ENCODE assay signal across 27 cellular contexts in the genomic region with DNA sequence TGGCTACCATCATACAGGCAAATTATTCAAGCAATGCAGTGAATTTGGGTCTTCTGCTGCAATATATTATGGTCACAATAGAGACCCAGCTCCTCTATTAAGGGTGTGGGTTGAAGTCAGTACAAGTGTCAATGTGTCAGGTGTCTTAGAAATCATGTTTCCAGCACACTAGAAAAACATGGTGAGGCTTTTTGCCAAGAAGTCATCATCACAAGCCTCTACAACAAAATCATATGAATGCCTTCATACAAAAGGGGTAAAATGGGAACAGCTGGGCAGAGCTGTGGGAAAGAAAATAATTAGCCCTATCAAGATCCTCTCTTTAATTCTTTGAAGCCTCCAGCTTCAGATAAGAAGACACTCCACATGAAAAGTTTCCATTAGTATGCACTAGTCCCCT. TPM values are rescaled to one million over a fixed set of nuclear protein-coding genes. Genes with fewer than 3 reads are reported as not detected.
"Had no signal": no experiment of that assay in that cellular context is flagged by ENCODE, and none has a peak within 500 bp of the region (broad histone marks: within the 10 kb centered on the region; RNA-seq: fewer than 3 reads in every experiment).

No MANE protein-coding gene starts in this region.

- H3K4me3 Mint-ChIP-seq: activated CD4-positive, alpha-beta memory T cell treated with anti-CD3 and anti-CD28 coated beads, Interleukin-2, amount 10 ng/mL, durations not matched to agents 7 days and 5 days; activated CD4-positive, alpha-beta T cell treated with anti-CD3 and anti-CD28 coated beads, Interleukin-2, amount 10 ng/mL, durations not matched to agents 7 days and 5 days; activated naive CD8-positive, alpha-beta T cell treated with anti-CD3 and anti-CD28 coated beads, Interleukin-2, amount 10 ng/mL, durations not matched to agents 7 days and 5 days; activated T-cell treated with anti-CD3 and anti-CD28 coated beads, Interleukin-2, amount 50 U/mL, for 72 hours had no signal

- H3K36me3 ChIP-seq: adrenal gland, breast epithelium, MG63, Peyer's patch, SJCRH30 had no signal

- H3K9ac ChIP-seq: SK-N-SH had no signal

- H3K4me1 Mint-ChIP-seq: activated CD4-positive, alpha-beta memory T cell treated with anti-CD3 and anti-CD28 coated beads, Interleukin-2, amount 10 ng/mL, durations not matched to agents 7 days and 5 days; activated CD4-positive, alpha-beta T cell treated with anti-CD3 and anti-CD28 coated beads, Interleukin-2, amount 10 ng/mL, durations not matched to agents 7 days and 5 days; activated naive CD8-positive, alpha-beta T cell treated with anti-CD3 and anti-CD28 coated beads, Interleukin-2, amount 10 ng/mL, durations not matched to agents 7 days and 5 days had no signal

- DNase-seq: activated CD4-positive, alpha-beta memory T cell treated with anti-CD3 and anti-CD28 coated beads, Interleukin-2, amount 10 ng/mL, durations not matched to agents 7 days and 5 days; activated CD4-positive, alpha-beta T cell treated with anti-CD3 and anti-CD28 coated beads, Interleukin-2, amount 10 ng/mL, durations not matched to agents 7 days and 5 days; activated CD4-positive, CD25-positive, alpha-beta regulatory T cell; activated naive CD4-positive, alpha-beta T cell treated with anti-CD3 and anti-CD28 coated beads, Interleukin-2, amount 50 U/mL, for 16 hours; activated naive CD8-positive, alpha-beta T cell treated with anti-CD3 and anti-CD28 coated beads, Interleukin-2, amount 10 ng/mL, durations not matched to agents 7 days and 5 days; activated T-cell treated with anti-CD3 and anti-CD28 coated beads for 4 hours; activated T-cell treated with anti-CD3 and anti-CD28 coated beads, Interleukin-2, amount 50 U/mL, for 72 hours; adrenal gland; aorta; MG63; NCI-H1105; NCI-H1436; NCI-H187; NCI-H2081; NCI-H526 treated with DMSO at 0.1 percent for 48 hours; NK-92 treated with Interleukin-12 subunit alpha and Interleukin-12 subunit beta, amount 100 ng/mL, for 24 hours; Peyer's patch; Right ventricle myocardium superior; SK-N-SH; T-helper 1 cell had no signal

- H3K9me3 ChIP-seq: adrenal gland, breast epithelium, MG63, Peyer's patch, SJCRH30, SK-N-SH had no signal

- H3K4me1 ChIP-seq: breast epithelium, Peyer's patch had no signal

- H3K9me3 Mint-ChIP-seq: activated CD4-positive, alpha-beta memory T cell treated with anti-CD3 and anti-CD28 coated beads, Interleukin-2, amount 10 ng/mL, durations not matched to agents 7 days and 5 days; activated CD4-positive, alpha-beta T cell treated with anti-CD3 and anti-CD28 coated beads, Interleukin-2, amount 10 ng/mL, durations not matched to agents 7 days and 5 days; activated naive CD8-positive, alpha-beta T cell treated with anti-CD3 and anti-CD28 coated beads, Interleukin-2, amount 10 ng/mL, durations not matched to agents 7 days and 5 days; activated T-cell treated with anti-CD3 and anti-CD28 coated beads, Interleukin-2, amount 50 U/mL, for 72 hours; activated T-helper 2 cell treated with anti-CD3 and anti-CD28 coated beads, Interferon-gamma antibody, Interleukin-2, Interleukin-4, amounts not matched to agents 10 μg/mL and 5 μg/mL and 100 μg/mL, durations not matched to agents 14 hours and 24 hours and 36 hours had no signal

- H3K4me3 ChIP-seq: adrenal gland, breast epithelium, MG63, Peyer's patch, SJCRH30 had no signal

- H3K36me3 Mint-ChIP-seq: activated naive CD8-positive, alpha-beta T cell treated with anti-CD3 and anti-CD28 coated beads, Interleukin-2, amount 10 ng/mL, durations not matched to agents 7 days and 5 days had no signal

- H3K27me3 ChIP-seq: adrenal gland, breast epithelium, MG63, Peyer's patch, SJCRH30 had no signal

- H3K27ac ChIP-seq: breast epithelium, Peyer's patch, RWPE1, SJCRH30, VCaP had no signal

- H3K27me3 Mint-ChIP-seq: activated CD4-positive, alpha-beta memory T cell treated with anti-CD3 and anti-CD28 coated beads, Interleukin-2, amount 10 ng/mL, durations not matched to agents 7 days and 5 days; activated CD4-positive, alpha-beta T cell treated with anti-CD3 and anti-CD28 coated beads, Interleukin-2, amount 10 ng/mL, durations not matched to agents 7 days and 5 days; activated naive CD8-positive, alpha-beta T cell treated with anti-CD3 and anti-CD28 coated beads, Interleukin-2, amount 10 ng/mL, durations not matched to agents 7 days and 5 days had no signal

- ATAC-seq: activated T-cell treated with anti-CD3 and anti-CD28 coated beads, Interleukin-2, amount 50 U/mL, for 72 hours had no signal

RNA-seq across cellular contexts. Expression of gene FAM13C, which starts 37.2 kb away (rescaled TPM):
- total RNA-seq: activated CD4-positive, alpha-beta memory T cell treated with anti-CD3 and anti-CD28 coated beads, Interleukin-2, amount 10 ng/mL, durations not matched to agents 7 days and 5 days; activated CD4-positive, alpha-beta T cell treated with anti-CD3 and anti-CD28 coated beads, Interleukin-2, amount 10 ng/mL, durations not matched to agents 7 days and 5 days; activated CD8-positive, alpha-beta memory T cell treated with anti-CD3 and anti-CD28 coated beads for 36 hours; activated naive CD8-positive, alpha-beta T cell treated with anti-CD3 and anti-CD28 coated beads, Interleukin-2, amount 10 ng/mL, durations not matched to agents 7 days and 5 days; activated T-cell treated with anti-CD3 and anti-CD28 coated beads, Interleukin-2, amount 50 U/mL, for 72 hours; activated T-helper 2 cell treated with anti-CD3 and anti-CD28 coated beads, Interferon-gamma antibody, Interleukin-2, Interleukin-4, amounts not matched to agents 10 μg/mL and 5 μg/mL and 100 μg/mL, durations not matched to agents 14 hours and 24 hours and 36 hours; T-helper 2 cell treated with Interferon-gamma antibody and Interleukin-4, amounts not matched to agents 100 ng/mL and 5 ng/mL, for 36 hours had no signal
